Comparison of ENCODE assay signal across 1 cellular context in the genomic region with DNA sequence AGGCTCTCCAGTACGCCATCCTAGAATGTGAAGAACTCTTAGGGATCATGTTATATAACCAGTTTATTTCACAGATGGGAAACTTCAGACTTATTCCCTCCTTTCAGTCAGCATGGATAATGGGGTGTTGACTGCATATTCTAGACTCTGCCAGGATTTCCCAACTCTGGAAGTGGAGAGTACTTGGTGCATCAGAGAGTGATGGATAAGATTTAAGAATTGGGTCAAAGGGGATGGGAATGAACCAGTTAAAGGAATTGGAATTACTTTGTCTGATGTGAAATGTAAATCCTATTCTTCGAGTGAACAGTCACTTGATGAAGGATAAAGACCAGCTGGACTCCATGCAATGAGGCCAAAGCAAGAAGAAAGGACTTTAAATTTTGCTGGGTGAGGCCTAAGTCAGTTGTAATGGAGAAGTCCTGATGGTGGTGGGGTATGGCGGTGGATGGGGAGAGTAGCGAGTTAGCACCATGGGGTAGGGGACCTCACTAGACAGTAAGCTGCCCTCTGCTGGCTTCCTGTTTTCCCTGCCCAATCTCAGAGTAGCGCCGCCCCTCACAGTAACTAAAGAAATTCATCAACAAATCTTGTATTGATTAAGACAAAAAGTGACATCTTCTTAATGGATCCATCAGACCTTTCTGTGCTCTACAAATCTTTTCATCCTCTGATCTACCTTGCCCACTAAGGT.
TF ChIP-seq lines count a peak whose summit lies in the region.

No MANE protein-coding gene starts in this region.

TF ChIP-seq in HCT116, 20 proteins besides CTCF, POLR2A, EP300 and RAD21 (continued from another document):
- no peak for TF ChIP-seq SP1 (IDR thresholded peaks at IDR 0.05; ENCODE audit: low read depth)
